In genomic region chr22:20899827-20900423, GRCh38 we compare ENCODE assay signal across 1 cellular context.
TF ChIP-seq lines count a peak whose summit lies in the region.

No MANE protein-coding gene starts in this region.

TF ChIP-seq in HepG2, 621 proteins besides CTCF, POLR2A, EP300 and RAD21 (continued from another document):
- TF ChIP-seq CEBPZ (IDR thresholded peaks at IDR 0.05; ENCODE audit: low read length) = no peak
